In the genomic region with DNA sequence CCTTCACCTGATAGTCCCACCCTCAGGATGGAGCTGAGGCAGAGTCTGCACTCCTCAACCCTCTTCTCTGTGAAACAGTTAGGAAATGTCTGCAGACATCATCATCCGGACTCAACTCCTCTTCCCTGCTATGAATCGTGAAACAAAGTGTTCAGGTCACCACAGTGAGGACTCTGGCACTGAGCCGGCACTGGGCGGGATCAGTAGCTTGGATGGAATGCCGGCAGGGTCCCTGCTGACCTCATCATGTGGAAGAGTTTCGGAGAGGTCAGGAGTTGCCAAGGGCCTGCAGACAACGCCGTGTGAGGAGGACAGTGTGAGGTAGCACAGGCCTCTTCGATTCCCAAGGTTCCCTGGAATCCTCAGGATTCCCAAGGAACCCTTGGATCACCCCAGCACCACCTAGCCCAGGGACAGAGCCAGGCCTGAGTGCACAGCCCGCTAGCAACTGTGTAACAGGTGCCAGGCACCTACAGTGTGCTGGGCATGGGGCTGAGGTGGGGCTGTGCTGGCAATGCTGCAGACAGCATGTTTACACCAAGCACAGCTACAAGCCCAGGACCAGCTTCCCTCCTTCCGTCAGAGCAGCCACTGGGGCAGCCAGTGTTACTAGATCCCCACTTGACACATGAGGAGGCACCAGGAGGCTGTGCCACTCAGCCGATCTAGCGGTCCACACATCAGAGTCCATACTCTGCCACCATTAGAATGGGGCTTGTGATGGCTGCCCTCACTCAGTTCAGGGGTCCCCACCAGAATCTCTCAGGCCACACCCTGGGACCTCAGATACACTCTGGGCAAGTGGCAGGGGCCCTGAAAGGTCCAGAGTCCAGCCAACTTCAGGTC, we compare ENCODE assay signal across 15 cellular contexts. TPM values are rescaled to one million over a fixed set of nuclear protein-coding genes. Genes with fewer than 3 reads are reported as not detected.
DNase-seq lines count a peak whose midpoint lies in the region; ATAC-seq and TF ChIP-seq lines count a peak whose summit lies in the region.
"Had no signal": no experiment of that assay in that cellular context is flagged by ENCODE, and none has a peak within 500 bp of the region (broad histone marks: within the 10 kb centered on the region; RNA-seq: fewer than 3 reads in every experiment).

No MANE protein-coding gene starts in this region.

- TF ChIP-seq POLR2A in Peyer's patch (IDR thresholded peaks at IDR 0.05) = no peak
- no peak for TF ChIP-seq POLR2A in heart left ventricle (IDR thresholded peaks at IDR 0.05)
- TF ChIP-seq POLR2A in transverse colon (IDR thresholded peaks at IDR 0.05) = no peak

- H3K4me3 ChIP-seq in Peyer's patch (no peak overlapping the region), heart left ventricle (no peak overlapping the region), mucosa of stomach (ENCODE audit: low read length) (no peak overlapping the region), transverse colon (no peak overlapping the region)
- H3K4me3 ChIP-seq: SJSA1, stomach had no signal

- WGBS in heart left ventricle, 4 donors = 29 to 37% (median 36%) methylated on average over 12 to 13 of the region's 13 CpGs
- 62% methylated on average over 13 of the region's 13 CpGs; no CpG with 5 or more reads in 1 of the 2 donors for WGBS in transverse colon (ENCODE audit: low coverage in 1 of 2), 2 donors

- no peaks in the 10 kb centered on the region for H3K27me3 Mint-ChIP-seq in mesothelial cell of epicardium (ENCODE audit: low read depth)
- H3K27me3 Mint-ChIP-seq in activated naive CD8-positive, alpha-beta T cell treated with anti-CD3 and anti-CD28 coated beads, Interleukin-2, amount 50 U/mL, for 24 hours = no peaks in the 10 kb centered on the region
- H3K27me3 Mint-ChIP-seq in T-helper 2 cell treated with Interferon-gamma antibody and Interleukin-4, amounts not matched to agents 5 μg/mL and 100 μg/mL, for 36 hours (ENCODE audit: low read depth) = no peaks in the 10 kb centered on the region
- H3K27me3 Mint-ChIP-seq: activated naive CD4-positive, alpha-beta T cell treated with anti-CD3 and anti-CD28 coated beads, Interleukin-2, amount 50 U/mL, for 24 hours; CD4-positive, CD25-positive, alpha-beta regulatory T cell had no signal

- DNase-seq in Peyer's patch (peak in 2 of 3 donors; percentile 74 to 80), heart left ventricle (peak; percentile 57 to 83 (median 76)), transverse colon (peak; percentile 66), mesothelial cell of epicardium (ENCODE audit: low spot score in 2 of 2, unreplicated experiment in 2 of 2) (no peak), SKM-1 (lab: John Stamatoyannopoulos, UW; ENCODE audit: unreplicated experiment) (no peak)
- DNase-seq in activated naive CD8-positive, alpha-beta T cell treated with anti-CD3 and anti-CD28 coated beads, Interleukin-2, amount 50 U/mL, for 24 hours = no peak
- no peak for DNase-seq in T-helper 2 cell treated with Interferon-gamma antibody and Interleukin-4, amounts not matched to agents 5 μg/mL and 100 μg/mL, for 36 hours (ENCODE audit: low spot score)
- DNase-seq: CD4-positive, CD25-positive, alpha-beta regulatory T cell; erythroblast; NCI-H2081 treated with DMSO at 0.1 percent for 48 hours had no signal

- H3K4me1 ChIP-seq in Peyer's patch = peaks cover 0 to 25% (median 4%) of the 10 kb centered on the region in 4 donors
- H3K4me1 ChIP-seq in heart left ventricle = peaks cover 9 to 38% (median 21%) of the 10 kb centered on the region in 12 donors
- peaks cover 41% of the 10 kb centered on the region for H3K4me1 ChIP-seq in mucosa of stomach (ENCODE audit: control insufficient read depth, insufficient read depth, low read length)
- peaks cover 10 to 30% (median 15%) of the 10 kb centered on the region in 4 donors for H3K4me1 ChIP-seq in transverse colon

- no peaks in the 10 kb centered on the region for H3K36me3 Mint-ChIP-seq in mesothelial cell of epicardium
- H3K36me3 Mint-ChIP-seq in activated naive CD8-positive, alpha-beta T cell treated with anti-CD3 and anti-CD28 coated beads, Interleukin-2, amount 50 U/mL, for 24 hours (ENCODE audit: low read depth) = no peaks in the 10 kb centered on the region
- H3K36me3 Mint-ChIP-seq in T-helper 2 cell treated with Interferon-gamma antibody and Interleukin-4, amounts not matched to agents 5 μg/mL and 100 μg/mL, for 36 hours (ENCODE audit: low read depth) = no peaks in the 10 kb centered on the region
- H3K36me3 Mint-ChIP-seq: activated naive CD4-positive, alpha-beta T cell treated with anti-CD3 and anti-CD28 coated beads, Interleukin-2, amount 50 U/mL, for 24 hours; CD4-positive, CD25-positive, alpha-beta regulatory T cell had no signal

- peak; percentile 49 to 74 (median 68) for ATAC-seq in heart left ventricle
- ATAC-seq in activated naive CD8-positive, alpha-beta T cell treated with anti-CD3 and anti-CD28 coated beads, Interleukin-2, amount 50 U/mL, for 24 hours = no peak

- TF ChIP-seq CTCF in Peyer's patch (IDR thresholded peaks at IDR 0.05) = no peak
- TF ChIP-seq CTCF in heart left ventricle (IDR thresholded peaks at IDR 0.05) = no peak
- no peak for TF ChIP-seq CTCF in transverse colon (IDR thresholded peaks at IDR 0.05)
- no peak for TF ChIP-seq CTCF in mesothelial cell of epicardium (IDR thresholded peaks at IDR 0.05; ENCODE audit: unreplicated experiment)

- no peak overlapping the region for H3K27ac Mint-ChIP-seq in mesothelial cell of epicardium
- no peak overlapping the region for H3K27ac Mint-ChIP-seq in activated naive CD8-positive, alpha-beta T cell treated with anti-CD3 and anti-CD28 coated beads, Interleukin-2, amount 50 U/mL, for 24 hours
- no peak overlapping the region for H3K27ac Mint-ChIP-seq in T-helper 2 cell treated with Interferon-gamma antibody and Interleukin-4, amounts not matched to agents 5 μg/mL and 100 μg/mL, for 36 hours
- H3K27ac Mint-ChIP-seq: activated naive CD4-positive, alpha-beta T cell treated with anti-CD3 and anti-CD28 coated beads, Interleukin-2, amount 50 U/mL, for 24 hours; CD4-positive, CD25-positive, alpha-beta regulatory T cell had no signal

- H3K9ac ChIP-seq in mucosa of stomach (ENCODE audit: low read length) = peak overlapping the region; percentile 13

- H3K4me1 Mint-ChIP-seq in mesothelial cell of epicardium = no peaks in the 10 kb centered on the region
- H3K4me1 Mint-ChIP-seq in activated naive CD8-positive, alpha-beta T cell treated with anti-CD3 and anti-CD28 coated beads, Interleukin-2, amount 50 U/mL, for 24 hours = no peaks in the 10 kb centered on the region
- H3K4me1 Mint-ChIP-seq in T-helper 2 cell treated with Interferon-gamma antibody and Interleukin-4, amounts not matched to agents 5 μg/mL and 100 μg/mL, for 36 hours (ENCODE audit: low read depth) = no peaks in the 10 kb centered on the region
- H3K4me1 Mint-ChIP-seq: activated naive CD4-positive, alpha-beta T cell treated with anti-CD3 and anti-CD28 coated beads, Interleukin-2, amount 50 U/mL, for 24 hours; CD4-positive, CD25-positive, alpha-beta regulatory T cell had no signal

- H3K4me3 Mint-ChIP-seq in mesothelial cell of epicardium = no peak overlapping the region
- H3K4me3 Mint-ChIP-seq in activated naive CD8-positive, alpha-beta T cell treated with anti-CD3 and anti-CD28 coated beads, Interleukin-2, amount 50 U/mL, for 24 hours = no peak overlapping the region
- no peak overlapping the region for H3K4me3 Mint-ChIP-seq in T-helper 2 cell treated with Interferon-gamma antibody and Interleukin-4, amounts not matched to agents 5 μg/mL and 100 μg/mL, for 36 hours
- H3K4me3 Mint-ChIP-seq: activated naive CD4-positive, alpha-beta T cell treated with anti-CD3 and anti-CD28 coated beads, Interleukin-2, amount 50 U/mL, for 24 hours; CD4-positive, CD25-positive, alpha-beta regulatory T cell had no signal

- no peaks in the 10 kb centered on the region for H3K27me3 ChIP-seq in Peyer's patch
- no peaks in the 10 kb centered on the region for H3K27me3 ChIP-seq in heart left ventricle
- no peaks in the 10 kb centered on the region for H3K27me3 ChIP-seq in mucosa of stomach (ENCODE audit: control insufficient read depth, insufficient read depth, low read length)
- no peaks in the 10 kb centered on the region for H3K27me3 ChIP-seq in transverse colon
- H3K27me3 ChIP-seq: SJSA1, stomach had no signal

- H3K27ac ChIP-seq in Peyer's patch (peak overlapping the region in 3 of 4 donors; percentile 78 to 91 (median 90)), heart left ventricle (peak overlapping the region in 11 of 12 donors; percentile 6 to 88 (median 66)), transverse colon (peak overlapping the region; percentile 84 to 91 (median 86))
- H3K27ac ChIP-seq: SJSA1 had no signal

- in situ Hi-C loops in transverse colon (cut with MboI; ENCODE audit: low pct_ligation_motif_present in 1 of 4, low pct_unique_long_range_greater_than_20kb in 1 of 4, low sequenced_read_pairs in 3 of 4) = no loop called here

- no peak for TF ChIP-seq EP300 in transverse colon (IDR thresholded peaks at IDR 0.05; ENCODE audit: low read depth)

- H3K9me3 ChIP-seq in Peyer's patch (no peaks in the 10 kb centered on the region), heart left ventricle (no peaks in the 10 kb centered on the region), mucosa of stomach (ENCODE audit: control insufficient read depth, low read length) (no peaks in the 10 kb centered on the region), transverse colon (no peaks in the 10 kb centered on the region)
- H3K9me3 ChIP-seq: SJSA1, stomach had no signal

- intact Hi-C loops in heart left ventricle (cut with DNase I) (no loop called here), transverse colon (cut with DNase I; ENCODE audit: low total_unique reads) (no loop called here)

- no peaks in the 10 kb centered on the region for H3K9me3 Mint-ChIP-seq in mesothelial cell of epicardium
- no peaks in the 10 kb centered on the region for H3K9me3 Mint-ChIP-seq in activated naive CD8-positive, alpha-beta T cell treated with anti-CD3 and anti-CD28 coated beads, Interleukin-2, amount 50 U/mL, for 24 hours
- no peaks in the 10 kb centered on the region for H3K9me3 Mint-ChIP-seq in T-helper 2 cell treated with Interferon-gamma antibody and Interleukin-4, amounts not matched to agents 5 μg/mL and 100 μg/mL, for 36 hours
- H3K9me3 Mint-ChIP-seq: activated naive CD4-positive, alpha-beta T cell treated with anti-CD3 and anti-CD28 coated beads, Interleukin-2, amount 50 U/mL, for 24 hours; CD4-positive, CD25-positive, alpha-beta regulatory T cell had no signal

- H3K36me3 ChIP-seq in Peyer's patch (peaks cover 0 to 5% (median 0%) of the 10 kb centered on the region in 3 donors), heart left ventricle (no peaks in the 10 kb centered on the region), mucosa of stomach (ENCODE audit: control insufficient read depth, insufficient read depth, low read length) (no peaks in the 10 kb centered on the region), transverse colon (no peaks in the 10 kb centered on the region)
- H3K36me3 ChIP-seq: SJSA1, stomach had no signal

RNA-seq across cellular contexts. Expression of a gene that starts 0.7 kb away (rescaled TPM):
- not detected for total RNA-seq in Peyer's patch
- under 1 TPM in 5 of 9 donors, not detected in 4; 0.04 to 0.42 (median 0.13) TPM for total RNA-seq in heart left ventricle
- polyA plus RNA-seq in heart left ventricle = under 1 TPM in 1 of 2 donors, not detected in 1; 0.23 TPM
- not detected for total RNA-seq in transverse colon
- not detected in 3 replicates for total RNA-seq in mesothelial cell of epicardium
- total RNA-seq: CD4-positive, CD25-positive, alpha-beta regulatory T cell; cerebellum; stomach had no signal
- polyA plus RNA-seq: CD4-positive, CD25-positive, alpha-beta regulatory T cell; stomach had no signal

Comparison
In these comparisons a context has a peak if more than half of its experiments do, and no peak if none do; other contexts are left out.
1. DNase-seq: peak in Peyer's patch (2 of 3), heart left ventricle (5 of 5) and transverse colon (single experiment); none in mesothelial cell of epicardium (0 of 2), activated naive CD8-positive, alpha-beta T cell treated with anti-CD3 and anti-CD28 coated beads, Interleukin-2, amount 50 U/mL, for 24 hours (single experiment), T-helper 2 cell treated with Interferon-gamma antibody and Interleukin-4, amounts not matched to agents 5 μg/mL and 100 μg/mL, for 36 hours (single experiment) and SKM-1 (single experiment).
2. Peak in every context shown above with its lines, with median percentiles within 50 percentile points of each other: H3K27ac ChIP-seq.